ENCODE assay signal across 9 cellular contexts in the genomic region with DNA sequence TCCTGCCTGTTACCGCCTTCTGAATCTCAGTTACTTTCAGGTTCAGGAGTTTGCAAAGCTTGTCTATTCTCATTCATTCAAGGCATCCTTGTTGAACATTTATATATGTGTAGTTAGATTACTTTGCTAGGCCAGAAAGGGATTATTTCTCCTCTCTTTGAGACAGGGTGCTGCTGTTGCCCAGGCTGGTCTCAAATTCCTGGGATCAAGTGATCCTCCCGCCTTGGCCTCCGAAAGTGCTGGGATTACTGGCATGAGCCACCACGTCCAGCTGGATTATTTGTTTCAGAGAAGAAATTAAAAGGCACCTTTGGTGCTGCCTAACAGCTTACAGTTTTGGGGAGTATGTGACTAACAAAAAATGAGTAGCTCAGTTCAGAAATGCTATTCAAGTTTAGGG. TPM values are rescaled to one million over a fixed set of nuclear protein-coding genes. Genes with fewer than 3 reads are reported as not detected.
DNase-seq lines count a peak whose midpoint lies in the region; ATAC-seq and TF ChIP-seq lines count a peak whose summit lies in the region.
"Had no signal": no experiment of that assay in that cellular context is flagged by ENCODE, and none has a peak within 500 bp of the region (broad histone marks: within the 10 kb centered on the region; RNA-seq: fewer than 3 reads in every experiment).

No MANE protein-coding gene starts in this region.

- H3K4me1 ChIP-seq in right atrium auricular region = peaks cover 0 to 40% of the 10 kb centered on the region in 2 donors
- peaks cover 40% of the 10 kb centered on the region for H3K4me1 ChIP-seq in mononuclear cell (ENCODE audit: insufficient read depth, low read length)
- peaks cover 6 to 7% of the 10 kb centered on the region in 2 donors for H3K4me1 ChIP-seq in aorta (ENCODE audit: control insufficient read depth in 1 of 2, insufficient read depth in 2 of 2, low read length in 2 of 2)

- peak overlapping the region; percentile 94 to 96 for H3K4me3 ChIP-seq in right atrium auricular region
- peak overlapping the region; percentile 99 for H3K4me3 ChIP-seq in mononuclear cell (ENCODE audit: low read length)
- H3K4me3 ChIP-seq in aorta (ENCODE audit: low read length in 2 of 2) = peak overlapping the region; percentile 44 to 91

- 4% methylated on average over 4 of the region's 4 CpGs for WGBS in aorta, 2 donors

- ATAC-seq in Right ventricle myocardium inferior (no peak), aorta (ENCODE audit: low FRiP score) (no peak), HG02885 (IDR thresholded peaks at IDR 0.05; ENCODE audit: poor library complexity, unreplicated experiment) (no peak), GM21390 (IDR thresholded peaks at IDR 0.05; ENCODE audit: unreplicated experiment) (no peak)

- POLR2A ChIA-PET in MCF 10A (lab: Yijun Ruan, JAX) = interaction anchor here (0.7 to 3.0 kb wide), 16 partner anchors 9 to 300 kb away, joined by 3 to 32 read pairs (median 3); a partner anchor contains a TSS

- BruUV-seq in MCF 10A (replicated peaks; lab: Mats Ljungman, UMichigan) = TSS peak; percentile 62

- H3K27ac ChIP-seq in right atrium auricular region (peak overlapping the region; percentile 95 to 97), aorta (ENCODE audit: low read depth in 1 of 2, low read length in 2 of 2) (peak overlapping the region in 1 of 2 donors; percentile 86)

- no peaks in the 10 kb centered on the region for H3K27me3 Mint-ChIP-seq in MCF 10A (ENCODE audit: insufficient read depth, unreplicated experiment)

- peak overlapping the region; percentile 98 for H3K27ac Mint-ChIP-seq in MCF 10A (ENCODE audit: low read depth, unreplicated experiment)

- no peaks in the 10 kb centered on the region for H3K9me3 Mint-ChIP-seq in MCF 10A (ENCODE audit: unreplicated experiment)

- H3K27me3 ChIP-seq in right atrium auricular region (no peaks in the 10 kb centered on the region), mononuclear cell (ENCODE audit: insufficient read depth, low read length) (peaks cover under 1% of the 10 kb centered on the region), aorta (ENCODE audit: control insufficient read depth in 1 of 2, insufficient read depth in 2 of 2, low read length in 1 of 2) (no peaks in the 10 kb centered on the region)

- peak overlapping the region; percentile 85 for H3K4me3 Mint-ChIP-seq in MCF 10A (ENCODE audit: unreplicated experiment)

- no peaks in the 10 kb centered on the region for H3K36me3 ChIP-seq in right atrium auricular region
- H3K36me3 ChIP-seq in aorta (ENCODE audit: control insufficient read depth in 1 of 2, insufficient read depth in 2 of 2, low read length in 1 of 2) = no peaks in the 10 kb centered on the region

- CTCF ChIA-PET in MCF 10A (lab: Yijun Ruan, JAX) = interaction anchor here (0.6 to 1.5 kb wide), 6 partner anchors 9 to 1176 kb away, joined by 3 to 4 read pairs (median 4); no protein-coding TSS in a partner anchor

- DNase-seq in right atrium auricular region (ENCODE audit: low spot score) (no peak), Right ventricle myocardium inferior (ENCODE audit: missing footprints) (no peak), MCF 10A (ENCODE audit: unreplicated experiment) (no peak), aorta (no peak), kidney tubule cell (ENCODE audit: low spot score) (no peak)
- DNase-seq: NCI-H2029 treated with DMSO at 0.1 percent for 48 hours had no signal

- peaks cover 11% of the 10 kb centered on the region for H3K36me3 Mint-ChIP-seq in MCF 10A (ENCODE audit: insufficient read depth, unreplicated experiment)

- TF ChIP-seq CTCF in right atrium auricular region (IDR thresholded peaks at IDR 0.05) (no peak), MCF 10A (IDR thresholded peaks at IDR 0.05; ENCODE audit: unreplicated experiment) (no peak)

- intact Hi-C loops in Right ventricle myocardium inferior (cut with DNase I) = loop anchor here (5.0 kb wide), 1 partner anchor 72 kb away; a partner anchor contains a TSS
- intact Hi-C loops in MCF 10A (cut with micrococcal nuclease) = no loop called here
- intact Hi-C loops in aorta (cut with DNase I) = loop anchor here in 1 of 2 donors (10.0 kb wide), 1 partner anchor 370 kb away; a partner anchor contains a TSS

- peaks cover 30% of the 10 kb centered on the region for H3K4me1 Mint-ChIP-seq in MCF 10A (ENCODE audit: insufficient read depth, unreplicated experiment)

- no peaks in the 10 kb centered on the region for H3K9me3 ChIP-seq in right atrium auricular region
- no peaks in the 10 kb centered on the region for H3K9me3 ChIP-seq in mononuclear cell (ENCODE audit: low read depth, low read length)
- no peaks in the 10 kb centered on the region for H3K9me3 ChIP-seq in aorta (ENCODE audit: control insufficient read depth, low read length)

RNA-seq across cellular contexts. Expression of a gene that starts 0.8 kb away (rescaled TPM):
- total RNA-seq in right atrium auricular region (100 to 1,000 TPM in 1 of 2 donors, 10 to 100 TPM in 1; 70.9 to 102 TPM), Right ventricle myocardium inferior (98.2 TPM), MCF 10A (2022) (72.5 and 89.2 TPM in 2 replicates), mononuclear cell (110 TPM), aorta (10 to 100 TPM; 75.6 to 80.4 TPM)
- polyA plus RNA-seq in aorta = 100 to 1,000 TPM in 1 of 2 donors, 10 to 100 TPM in 1; 76.4 to 106 TPM

RNA-seq across cellular contexts. Expression of a gene that starts 27.5 kb away (rescaled TPM):
- total RNA-seq in right atrium auricular region = not detected
- not detected for total RNA-seq in Right ventricle myocardium inferior
- total RNA-seq in MCF 10A (2022) = not detected in 2 replicates
- total RNA-seq in mononuclear cell = not detected
- total RNA-seq in aorta = not detected
- polyA plus RNA-seq in aorta = 10 to 100 TPM in 1 of 2 donors, not detected in 1; 16.8 TPM

RNA-seq across cellular contexts. Expression of a gene that starts 35.3 kb away (rescaled TPM):
- total RNA-seq in right atrium auricular region (100 to 1,000 TPM in 1 of 2 donors, 10 to 100 TPM in 1; 84.4 to 102 TPM), Right ventricle myocardium inferior (79.4 TPM), MCF 10A (2022) (1.3 and 2.1 TPM in 2 replicates), mononuclear cell (1.5 TPM), aorta (1 to 10 TPM; 5.4 to 7.9 TPM)
- polyA plus RNA-seq in aorta = 1 to 10 TPM; 1.1 to 1.5 TPM

RNA-seq across cellular contexts. Expression of a gene that starts 57.1 kb away (rescaled TPM):
- total RNA-seq in right atrium auricular region = 10 to 100 TPM in 1 of 2 donors, 1 to 10 TPM in 1; 9.8 to 69.0 TPM
- total RNA-seq in Right ventricle myocardium inferior = 12.6 TPM
- 0.28 and 0.66 TPM in 2 replicates for total RNA-seq in MCF 10A (2022)
- 2.9 TPM for total RNA-seq in mononuclear cell
- 10 to 100 TPM in 1 of 2 donors, 1 to 10 TPM in 1; 9.0 to 10.2 TPM for total RNA-seq in aorta
- 1 to 10 TPM; 4.1 to 8.1 TPM for polyA plus RNA-seq in aorta
